Comparison of ENCODE assay signal across 9 cellular contexts in genomic region chr12:569091-569676, GRCh38.
DNase-seq lines count a peak whose midpoint lies in the region; ATAC-seq and TF ChIP-seq lines count a peak whose summit lies in the region.
"Had no signal": no experiment of that assay in that cellular context is flagged by ENCODE, and none has a peak within 500 bp of the region (broad histone marks: within the 10 kb centered on the region; RNA-seq: fewer than 3 reads in every experiment).

No MANE protein-coding gene starts in this region.

- 79 to 88% methylated on average over 5 to 6 of the region's 6 CpGs for WGBS in endodermal cell (ENCODE audit: insufficient coverage in 1 of 2, insufficient read length in 1 of 2), 2 experiments

- H4K20me1 ChIP-seq in DND-41 (ENCODE audit: insufficient read depth, low read length), result no peaks in the 10 kb centered on the region
- no peaks in the 10 kb centered on the region for H4K20me1 ChIP-seq in OCI-LY3 (ENCODE audit: insufficient read depth, low read length)

- H3K4me3 Mint-ChIP-seq in endodermal cell, result peak overlapping the region; percentile 65

- H3K4me1 Mint-ChIP-seq in endodermal cell, result peaks cover 27% of the 10 kb centered on the region

- peaks cover 10% of the 10 kb centered on the region for H3K36me3 Mint-ChIP-seq in endodermal cell (ENCODE audit: low read depth)

- H3K9ac ChIP-seq in DND-41 (ENCODE audit: low read depth, low read length) (peak overlapping the region; percentile 64), OCI-LY3 (ENCODE audit: low read length) (peak overlapping the region; percentile 40; the same call in 1 of the 2 replicates), endodermal cell (ENCODE audit: extremely low read depth, low read length, poor library complexity, severe bottlenecking) (no peak overlapping the region)

- H2AFZ ChIP-seq in DND-41 (ENCODE audit: low read depth, low read length) (peak overlapping the region; percentile 87), OCI-LY3 (ENCODE audit: low read depth, low read length) (peak overlapping the region; percentile 84)

- no peak overlapping the region for H3K27ac Mint-ChIP-seq in endodermal cell

- H3K36me3 ChIP-seq in DND-41 (ENCODE audit: insufficient read depth, low read length) (no peaks in the 10 kb centered on the region), OCI-LY3 (replicated peaks; ENCODE audit: low read depth, low read length) (no peaks in the 10 kb centered on the region), endodermal cell (ENCODE audit: control insufficient read depth, insufficient read depth, low read length) (no peaks in the 10 kb centered on the region), neutrophil (peaks cover 12% of the 10 kb centered on the region)

- H3K27ac ChIP-seq in DND-41 (ENCODE audit: low read length), result no peak overlapping the region
- H3K27ac ChIP-seq in OCI-LY3 (ENCODE audit: low read length), result no peak overlapping the region
- no peak overlapping the region for H3K27ac ChIP-seq in endodermal cell (ENCODE audit: low read depth, low read length)
- no peak overlapping the region for H3K27ac ChIP-seq in neutrophil

- no peaks in the 10 kb centered on the region for H3K27me3 ChIP-seq in DND-41 (ENCODE audit: insufficient read depth, low read length, poor library complexity)
- H3K27me3 ChIP-seq in OCI-LY3 (ENCODE audit: low read depth, low read length), result no peaks in the 10 kb centered on the region
- H3K27me3 ChIP-seq in endodermal cell (ENCODE audit: control insufficient read depth, insufficient read depth, low read length, poor library complexity, severe bottlenecking), result no peaks in the 10 kb centered on the region
- no peaks in the 10 kb centered on the region for H3K27me3 ChIP-seq in neutrophil
- H3K27me3 ChIP-seq: body of pancreas had no signal

- no peak; the same call in 2 of the 3 replicates for ATAC-seq in DND-41 (ENCODE audit: insufficient read depth, low read depth)

- H3K9me3 ChIP-seq in DND-41 (ENCODE audit: insufficient read depth, low read length, severe bottlenecking) (no peaks in the 10 kb centered on the region), OCI-LY3 (ENCODE audit: insufficient read depth, low read length) (no peaks in the 10 kb centered on the region), endodermal cell (ENCODE audit: control insufficient read depth, low read length) (no peaks in the 10 kb centered on the region), neutrophil (no peaks in the 10 kb centered on the region)
- H3K9me3 ChIP-seq: body of pancreas had no signal

- TF ChIP-seq CTCF in DND-41 (IDR thresholded peaks at IDR 0.05; ENCODE audit: borderline replicate concordance, extremely low read depth, low read length, poor library complexity, severe bottlenecking), result no peak
- no peak for TF ChIP-seq CTCF in OCI-LY3 (IDR thresholded peaks at IDR 0.05; ENCODE audit: low read depth, low read length)
- TF ChIP-seq CTCF in endodermal cell (conservative IDR thresholded peaks at IDR 0.05), result no peak
- no peak for TF ChIP-seq CTCF in neutrophil (IDR thresholded peaks at IDR 0.05)
- no peak for TF ChIP-seq CTCF in foreskin fibroblast (IDR thresholded peaks at IDR 0.05; ENCODE audit: low read depth, low read length)

- H3K27me3 Mint-ChIP-seq in endodermal cell (ENCODE audit: insufficient read depth), result peaks cover 5% of the 10 kb centered on the region

- peaks cover 24% of the 10 kb centered on the region for H3K4me1 ChIP-seq in DND-41 (ENCODE audit: insufficient read depth, low read length)
- H3K4me1 ChIP-seq in OCI-LY3 (ENCODE audit: low read length), result peaks cover 4% of the 10 kb centered on the region
- H3K4me1 ChIP-seq in endodermal cell (ENCODE audit: control insufficient read depth, insufficient read depth, low read length), result peaks cover 7% of the 10 kb centered on the region
- H3K4me1 ChIP-seq in neutrophil (ENCODE audit: control insufficient read depth in 1 of 2, insufficient read depth in 1 of 2, low read depth in 1 of 2, low read length in 1 of 2), result peaks cover 17 to 27% of the 10 kb centered on the region in 2 experiments

- no peaks in the 10 kb centered on the region for H3K9me3 Mint-ChIP-seq in endodermal cell

- no peaks in the 10 kb centered on the region for H3K79me2 ChIP-seq in DND-41 (ENCODE audit: insufficient read depth, low read length)
- H3K79me2 ChIP-seq in OCI-LY3 (ENCODE audit: low read length), result no peaks in the 10 kb centered on the region

- peak overlapping the region in 1 of 2 experiments; percentile 69; a peak in 2 of 4 replicates for H3K4me3 ChIP-seq in DND-41 (ENCODE audit: low read depth in 1 of 2, low read length in 2 of 2)
- H3K4me3 ChIP-seq in OCI-LY3 (ENCODE audit: low read length), result peak overlapping the region; percentile 85
- H3K4me3 ChIP-seq in endodermal cell (ENCODE audit: low read length), result no peak overlapping the region
- peak overlapping the region; percentile 53 to 72 for H3K4me3 ChIP-seq in neutrophil (ENCODE audit: low read depth in 1 of 2, low read length in 1 of 2)
- H3K4me3 ChIP-seq in foreskin fibroblast (ENCODE audit: low read depth in 1 of 2, low read length in 2 of 2), result no peak overlapping the region

- no peak for DNase-seq in DND-41
- no peak for DNase-seq in endodermal cell
- DNase-seq in SHP77 (lab: John Stamatoyannopoulos, UW), result no peak
- DNase-seq in foreskin fibroblast, result no peak
- no peak for DNase-seq in NK-92 (lab: John Stamatoyannopoulos, UW; ENCODE audit: unreplicated experiment)
- no peak for DNase-seq in SKM-1 treated with dmso at 0.1 percent for 144 hours (lab: John Stamatoyannopoulos, UW; ENCODE audit: unreplicated experiment)

- H3K4me2 ChIP-seq in DND-41 (ENCODE audit: insufficient read depth, low read length) (peak overlapping the region; percentile 94), OCI-LY3 (ENCODE audit: low read length) (peak overlapping the region; percentile 93)

Comparison
In these comparisons a context has a peak if more than half of its experiments do, and no peak if none do; other contexts are left out.
1. H3K4me3 ChIP-seq: peak in OCI-LY3 (single experiment) and neutrophil (2 of 2); none in endodermal cell (single experiment) and foreskin fibroblast (0 of 2).